ENCODE assay signal across 1 cellular context in genomic region chr19:19059018-19059836, GRCh38.
TF ChIP-seq lines count a peak whose summit lies in the region.

No MANE protein-coding gene starts in this region.

TF ChIP-seq in K562, 482 proteins besides CTCF, POLR2A, EP300 and RAD21 (continued from another document and continues in another):
- TF ChIP-seq E2F6 (IDR thresholded peaks at IDR 0.05; ENCODE audit: borderline replicate concordance in 1 of 2, extremely low read depth in 1 of 2, insufficient read depth in 1 of 2, insufficient read length in 1 of 2, low read depth in 1 of 2, low read length in 1 of 2, poor library complexity in 1 of 2, severe bottlenecking in 1 of 2) (peak in 1 of 2 experiments; percentile 57), ZSCAN32 (CRISPR knock-in tag; IDR thresholded peaks at IDR 0.05) (no peak), ZFP1 (CRISPR knock-in tag; IDR thresholded peaks at IDR 0.05) (no peak), CCNT2 (IDR thresholded peaks at IDR 0.05; ENCODE audit: borderline replicate concordance, extremely low read depth, insufficient read length, low read depth, low read length) (no peak), BRF2 (IDR thresholded peaks at IDR 0.05; ENCODE audit: borderline replicate concordance, insufficient read depth, insufficient read length) (no peak), FOXK2 (conservative IDR thresholded peaks at IDR 0.05 in 1 of 2, IDR thresholded peaks at IDR 0.05 in 1 of 2; ENCODE audit: low read depth in 2 of 2) (no peak), TCF15 (CRISPR knock-in tag; IDR thresholded peaks at IDR 0.05) (peak; percentile 62; the same call in 1 of the 2 replicates), KHSRP (IDR thresholded peaks at IDR 0.05) (no peak), POLR2AphosphoS2 (IDR thresholded peaks at IDR 0.05; ENCODE audit: low read length) (no peak), DEAF1 (CRISPR knock-in tag; IDR thresholded peaks at IDR 0.05) (no peak), NCOA1 (IDR thresholded peaks at IDR 0.05; ENCODE audit: low read depth) (no peak), HMGN3 (IDR thresholded peaks at IDR 0.05; ENCODE audit: borderline replicate concordance, extremely low read depth, insufficient read length, low read depth, low read length) (no peak), EZH2 (IDR thresholded peaks at IDR 0.05; ENCODE audit: borderline replicate concordance, low read depth, low read length) (no peak), CEBPG (CRISPR knock-in tag; IDR thresholded peaks at IDR 0.05) (0 out of 2 replicates have a peak, but pooled peaks have one; percentile 34), CEBPG (tag; conservative IDR thresholded peaks at IDR 0.05 in 1 of 2, IDR thresholded peaks at IDR 0.05 in 1 of 2) (no peak), ZNF175 (CRISPR knock-in tag; IDR thresholded peaks at IDR 0.05; ENCODE audit: low read depth) (peak; percentile 45; the same call in 1 of the 2 replicates), ZNF766 (CRISPR knock-in tag; conservative IDR thresholded peaks at IDR 0.05) (no peak), ZNF655 (CRISPR knock-in tag; IDR thresholded peaks at IDR 0.05) (no peak), FOXM1 (IDR thresholded peaks at IDR 0.05; ENCODE audit: low read depth) (no peak), FOXM1 (CRISPR knock-in tag; IDR thresholded peaks at IDR 0.05; ENCODE audit: low read depth) (no peak), POLR2AphosphoS5 (IDR thresholded peaks at IDR 0.05; ENCODE audit: control insufficient read depth, insufficient read depth, low read depth, low read length) (peak; percentile 17; the same call in 1 of the 2 replicates), ZNF124 (CRISPR knock-in tag; IDR thresholded peaks at IDR 0.05) (no peak), TGIF2 (CRISPR knock-in tag; IDR thresholded peaks at IDR 0.05) (no peak), ZNF77 (CRISPR knock-in tag; IDR thresholded peaks at IDR 0.05) (no peak), VEZF1 (CRISPR knock-in tag; IDR thresholded peaks at IDR 0.05) (peak; percentile 68), ZNF263 (CRISPR knock-in tag; IDR thresholded peaks at IDR 0.05; ENCODE audit: borderline replicate concordance) (peak; percentile 97), THRB (CRISPR knock-in tag; conservative IDR thresholded peaks at IDR 0.05) (no peak), ZNF280A (IDR thresholded peaks at IDR 0.05; ENCODE audit: low read depth, partially characterized antibody) (no peak), RFX7 (CRISPR knock-in tag; IDR thresholded peaks at IDR 0.05) (no peak), CBFA2T2 (conservative IDR thresholded peaks at IDR 0.05) (peak; percentile 12; the same call in 1 of the 2 replicates), TRIM28 (IDR thresholded peaks at IDR 0.05) (no peak), GATAD2A (IDR thresholded peaks at IDR 0.05) (no peak), SMAD4 (CRISPR knock-in tag; conservative IDR thresholded peaks at IDR 0.05) (peak; percentile 93), NFATC3 (IDR thresholded peaks at IDR 0.05) (no peak), AFF1 (IDR thresholded peaks at IDR 0.05; ENCODE audit: low read depth in 1 of 2, partially characterized antibody in 2 of 2) (no peak), POLR2B (IDR thresholded peaks at IDR 0.05; ENCODE audit: low read depth, partially characterized antibody) (peak; percentile 33), ZBTB11 (CRISPR knock-in tag; IDR thresholded peaks at IDR 0.05) (no peak), ATF4 (CRISPR knock-in tag; IDR thresholded peaks at IDR 0.05) (no peak), ZBTB34 (CRISPR knock-in tag; IDR thresholded peaks at IDR 0.05) (0 out of 2 replicates have a peak, but pooled peaks have one; percentile 43), POU5F1 (IDR thresholded peaks at IDR 0.05; ENCODE audit: borderline replicate concordance, low read depth, low read length, partially characterized antibody) (no peak), YBX1 (IDR thresholded peaks at IDR 0.05) (no peak), SRSF9 (IDR thresholded peaks at IDR 0.05; ENCODE audit: borderline replicate concordance, low read depth, low read length) (no peak)
